8 cellular contexts compared by ENCODE assay signal in the genomic region with DNA sequence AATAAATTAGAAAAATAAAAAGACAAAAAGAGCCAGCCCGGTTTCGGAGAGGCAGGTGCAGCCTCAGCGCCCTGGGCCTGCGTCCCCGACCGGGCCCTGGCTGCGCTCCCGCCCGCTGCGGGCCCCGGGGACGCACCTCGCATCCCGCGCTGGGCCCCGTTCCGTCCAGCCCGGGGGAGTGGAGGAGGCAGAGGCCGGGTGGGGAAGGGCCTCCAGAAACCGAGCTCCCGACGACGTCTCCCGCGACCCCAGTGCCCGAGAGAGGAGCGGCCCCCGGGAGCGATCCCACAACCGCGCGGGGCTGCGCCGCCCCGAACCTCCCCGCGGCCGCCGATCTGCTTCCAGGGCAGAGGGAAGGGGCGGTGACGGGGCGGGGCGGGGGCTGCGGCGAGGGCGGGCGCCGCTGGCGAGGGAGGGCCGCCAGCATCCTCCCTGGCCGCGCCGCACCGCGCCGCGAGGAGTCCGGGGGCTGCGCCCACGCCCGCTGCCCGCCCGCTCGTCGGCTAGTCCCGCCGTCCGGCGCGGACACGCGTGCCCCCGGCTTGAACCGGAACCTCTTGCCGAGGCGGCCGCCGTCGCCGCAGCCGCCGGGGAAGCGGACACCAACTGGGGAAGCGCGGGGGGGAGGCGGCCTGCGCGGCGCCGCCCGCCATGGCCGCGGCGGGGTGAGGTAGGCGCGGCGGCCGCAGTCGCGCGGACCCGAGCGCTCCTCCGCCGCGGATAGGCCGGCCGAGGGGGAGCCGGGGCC. TPM values are rescaled to one million over a fixed set of nuclear protein-coding genes. Genes with fewer than 3 reads are reported as not detected.
DNase-seq lines count a peak whose midpoint lies in the region; ATAC-seq and TF ChIP-seq lines count a peak whose summit lies in the region.

A gene (plus strand): TSS at position 426 of the 748 bp plus-strand sequence. CDS start 545 bp downstream, outside the sequence.

- BruUV-seq in PC-9 (replicated peaks; lab: Mats Ljungman, UMichigan) = no TSS peak

- no peak for TF ChIP-seq CTCF in PC-9 (conservative IDR thresholded peaks at IDR 0.05)

- peaks cover 42 to 75% (median 72%) of the 10 kb centered on the region in 4 donors for H3K4me1 Mint-ChIP-seq in naive thymus-derived CD8-positive, alpha-beta T cell
- peaks cover 46 to 71% of the 10 kb centered on the region in 2 donors for H3K4me1 Mint-ChIP-seq in stimulated activated naive B cell treated with anti-CD40 and anti-IgM and Interleukin-4, amounts not matched to agents 10 μg/mL and 1 μg/mL and 100 μg/mL, for 72 hours

- no peaks in the 10 kb centered on the region for H3K27me3 Mint-ChIP-seq in naive thymus-derived CD8-positive, alpha-beta T cell
- H3K27me3 Mint-ChIP-seq in stimulated activated naive B cell treated with anti-CD40 and anti-IgM and Interleukin-4, amounts not matched to agents 10 μg/mL and 1 μg/mL and 100 μg/mL, for 72 hours = no peaks in the 10 kb centered on the region

- DNase-seq in GM19240 (ENCODE audit: insufficient read length, low spot score) = peak; percentile 50
- peak in 1 of 2 experiments; percentile 67 for DNase-seq in PC-9
- peak; percentile 63 for DNase-seq in activated T-helper 1 cell treated with Interleukin-2 at 50 U/mL for 16 hours (ENCODE audit: low read depth)
- peak; percentile 69 for DNase-seq in fibroblast of gingiva (ENCODE audit: low read depth)
- peak; percentile 59 to 87 (median 76) for DNase-seq in naive thymus-derived CD8-positive, alpha-beta T cell
- peak; percentile 48 for DNase-seq in stimulated activated naive B cell treated with anti-CD40 and anti-IgM and Interleukin-4, amounts not matched to agents 10 μg/mL and 1 μg/mL and 100 μg/mL, for 72 hours

- H3K27ac ChIP-seq in BLaER1 (peak within 1 kb of the TSS; percentile 89), PC-9 (peak within 1 kb of the TSS; percentile 39)

- peak within 1 kb of the TSS; percentile 97 for H3K4me2 ChIP-seq in BLaER1
- H3K4me2 ChIP-seq in PC-9 = peak within 1 kb of the TSS; percentile 84

- peaks cover 58% of the 10 kb centered on the region for H3K4me1 ChIP-seq in BLaER1
- H3K4me1 ChIP-seq in PC-9 (replicated peaks; ENCODE audit: insufficient read depth) = peaks cover 42% of the 10 kb centered on the region

- no peaks in the 10 kb centered on the region for H3K9me3 Mint-ChIP-seq in naive thymus-derived CD8-positive, alpha-beta T cell
- H3K9me3 Mint-ChIP-seq in stimulated activated naive B cell treated with anti-CD40 and anti-IgM and Interleukin-4, amounts not matched to agents 10 μg/mL and 1 μg/mL and 100 μg/mL, for 72 hours = no peaks in the 10 kb centered on the region

- H4K20me1 ChIP-seq in BLaER1 = peaks cover 90% of the 10 kb centered on the region
- peaks cover 6% of the 10 kb centered on the region for H4K20me1 ChIP-seq in PC-9 (ENCODE audit: insufficient read depth)

- H3K27me3 ChIP-seq in BLaER1 (peaks cover 9% of the 10 kb centered on the region), PC-9 (ENCODE audit: insufficient read depth, low read depth) (no peaks in the 10 kb centered on the region)

- peaks cover 18% of the 10 kb centered on the region for H3F3A ChIP-seq in PC-9 (ENCODE audit: insufficient read depth, low read depth)

- intact Hi-C loops in PC-9 (cut with micrococcal nuclease; ENCODE audit: unreplicated experiment) = loop anchor here (2.0 to 10.0 kb wide), 5 partner anchors 29 to 211 kb away; a partner anchor contains a TSS

- CTCF ChIA-PET in PC-9 (lab: Charles Lee) = interaction anchor here (0.5 kb wide), 1 partner anchor 207 kb away, joined by 7 read pairs; no protein-coding TSS in a partner anchor

- peak within 1 kb of the TSS; percentile 85 to 96 (median 93) for H3K27ac Mint-ChIP-seq in naive thymus-derived CD8-positive, alpha-beta T cell
- peak within 1 kb of the TSS; percentile 97 for H3K27ac Mint-ChIP-seq in stimulated activated naive B cell treated with anti-CD40 and anti-IgM and Interleukin-4, amounts not matched to agents 10 μg/mL and 1 μg/mL and 100 μg/mL, for 72 hours

- POLR2A ChIA-PET in PC-9 (lab: Charles Lee; ENCODE audit: unreplicated experiment) = no interaction called here
- POLR2A ChIA-PET in naive thymus-derived CD8-positive, alpha-beta T cell (lab: Charles Lee) = interaction anchor here (1.6 to 1.8 kb wide), 2 partner anchors 10 to 210 kb away, joined by 4 to 6 read pairs; a partner anchor contains a TSS

- peaks cover 33% of the 10 kb centered on the region for H3K36me3 ChIP-seq in BLaER1
- peaks cover 5% of the 10 kb centered on the region; the same call in 1 of the 2 replicates for H3K36me3 ChIP-seq in PC-9 (ENCODE audit: low read depth)

- H3K9me3 ChIP-seq in BLaER1 (no peaks in the 10 kb centered on the region), PC-9 (ENCODE audit: insufficient read depth, low read depth) (no peaks in the 10 kb centered on the region)

- H3K36me3 Mint-ChIP-seq in naive thymus-derived CD8-positive, alpha-beta T cell = peaks cover 0 to 15% (median 3%) of the 10 kb centered on the region in 3 donors
- peaks cover 5 to 14% of the 10 kb centered on the region in 2 donors for H3K36me3 Mint-ChIP-seq in stimulated activated naive B cell treated with anti-CD40 and anti-IgM and Interleukin-4, amounts not matched to agents 10 μg/mL and 1 μg/mL and 100 μg/mL, for 72 hours

- H3K9ac ChIP-seq in BLaER1 = peak within 1 kb of the TSS; percentile 89

- peak within 1 kb of the TSS; percentile 85 to 94 (median 90) for H3K4me3 Mint-ChIP-seq in naive thymus-derived CD8-positive, alpha-beta T cell
- H3K4me3 Mint-ChIP-seq in stimulated activated naive B cell treated with anti-CD40 and anti-IgM and Interleukin-4, amounts not matched to agents 10 μg/mL and 1 μg/mL and 100 μg/mL, for 72 hours = peak within 1 kb of the TSS; percentile 93 to 95

- peaks cover 83% of the 10 kb centered on the region for H3K79me2 ChIP-seq in PC-9 (ENCODE audit: low read depth)

- H2AFZ ChIP-seq in PC-9 = peak within 1 kb of the TSS; percentile 85

- H3K4me3 ChIP-seq in BLaER1 (peak within 1 kb of the TSS; percentile 98), PC-9 (peak within 1 kb of the TSS; percentile 82)

- ATAC-seq in HG03439 (IDR thresholded peaks at IDR 0.05; ENCODE audit: unreplicated experiment) = peak; percentile 64
- ATAC-seq in naive thymus-derived CD8-positive, alpha-beta T cell = peak; percentile 83 to 87
- peak; percentile 76 to 86 for ATAC-seq in stimulated activated naive B cell treated with anti-CD40 and anti-IgM and Interleukin-4, amounts not matched to agents 10 μg/mL and 1 μg/mL and 100 μg/mL, for 72 hours (replicated peaks)

- H3K9me2 ChIP-seq in PC-9 (ENCODE audit: insufficient read depth) = no peaks in the 10 kb centered on the region

RNA-seq across cellular contexts. Expression of the gene that starts here (rescaled TPM):
- total RNA-seq in PC-9 (2021) = 54.9 and 69.5 TPM in 2 replicates
- 10 to 100 TPM; 72.6 to 78.6 TPM for total RNA-seq in naive thymus-derived CD8-positive, alpha-beta T cell
- 10 to 100 TPM; 11.0 to 25.5 (median 24.0) TPM for polyA plus RNA-seq in naive thymus-derived CD8-positive, alpha-beta T cell
